21 cellular contexts compared by ENCODE assay signal in the genomic region with DNA sequence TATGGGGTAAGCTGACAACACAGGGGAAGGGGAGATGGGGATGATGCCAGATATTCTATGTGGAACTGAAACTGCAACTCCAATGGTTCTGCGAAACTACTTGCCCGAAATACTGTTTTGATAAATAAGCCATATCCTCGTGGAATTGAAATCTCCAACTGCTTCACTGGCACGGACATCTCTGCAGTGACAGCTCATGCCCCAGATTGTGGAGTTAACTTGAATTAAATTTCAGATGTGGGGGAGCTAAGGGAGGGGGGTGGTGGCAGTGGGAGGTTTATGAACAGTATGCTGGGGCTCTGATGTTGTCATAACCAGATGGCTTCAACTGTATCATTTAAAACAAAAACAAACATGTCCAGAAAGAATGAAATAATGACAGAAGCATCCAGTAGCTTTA. TPM values are rescaled to one million over a fixed set of nuclear protein-coding genes. Genes with fewer than 3 reads are reported as not detected.
DNase-seq lines count a peak whose midpoint lies in the region; ATAC-seq, FAIRE-seq and TF ChIP-seq lines count a peak whose summit lies in the region.
"Had no signal": no experiment of that assay in that cellular context is flagged by ENCODE, and none has a peak within 500 bp of the region (broad histone marks: within the 10 kb centered on the region; RNA-seq: fewer than 3 reads in every experiment).

No MANE protein-coding gene starts in this region.

- peak overlapping the region; percentile 58 for H3K27ac ChIP-seq in HepG2 (ENCODE audit: extremely low read length, insufficient read depth, low read length)
- no peak overlapping the region for H3K27ac ChIP-seq in right lobe of liver
- H3K27ac ChIP-seq in esophagus squamous epithelium, result peak overlapping the region in 3 of 4 donors; percentile 6 to 54 (median 40)
- H3K27ac ChIP-seq: RWPE1 had no signal

- peaks cover 4 to 12% of the 10 kb centered on the region in 2 donors for H3K4me1 Mint-ChIP-seq in stimulated activated naive B cell treated with anti-CD40 and anti-IgM and Interleukin-4, amounts not matched to agents 10 μg/mL and 1 μg/mL and 100 μg/mL, for 72 hours

- H3K27me3 Mint-ChIP-seq in stimulated activated naive B cell treated with anti-CD40 and anti-IgM and Interleukin-4, amounts not matched to agents 10 μg/mL and 1 μg/mL and 100 μg/mL, for 72 hours, result no peaks in the 10 kb centered on the region

- CTCF ChIA-PET in HepG2 (lab: Yijun Ruan, JAX; ENCODE audit: low intra/inter-chr PET ratio, low total read pairs), result no interaction called here

- H4K20me1 ChIP-seq in HepG2 (ENCODE audit: insufficient read depth, low read length), result no peaks in the 10 kb centered on the region

- no peak overlapping the region for H2AFZ ChIP-seq in HepG2 (ENCODE audit: low read length)

- intact Hi-C loops in HepG2 (cut with micrococcal nuclease; ENCODE audit: unreplicated experiment), result loop anchor here (2.0 kb wide), 1 partner anchor 21 kb away; no protein-coding TSS in a partner anchor
- intact Hi-C loops in right lobe of liver (cut with DNase I), result no loop called here
- intact Hi-C loops in esophagus squamous epithelium (cut with DNase I), result no loop called here

- DNase-seq in HepG2 (ENCODE audit: low spot score), result no peak
- no peak for DNase-seq in right lobe of liver
- DNase-seq in esophagus squamous epithelium (lab: John Stamatoyannopoulos, UW), result no peak
- no peak for DNase-seq in stimulated activated naive B cell treated with anti-CD40 and anti-IgM and Interleukin-4, amounts not matched to agents 10 μg/mL and 1 μg/mL and 100 μg/mL, for 72 hours
- DNase-seq in NCI-H146 (lab: John Stamatoyannopoulos, UW), result no peak
- no peak for DNase-seq in D341Med (ENCODE audit: low spot score)
- DNase-seq: GF-D8, MM.1S, NCI-H1105, NCI-H2029, NCI-H2171 treated with DMSO at 0.1 percent for 48 hours, NCI-H82, PC-3 had no signal

- H3K9ac ChIP-seq in HepG2 (ENCODE audit: insufficient read depth, low read depth, low read length), result no peak overlapping the region

- POLR2A ChIA-PET in HepG2 (lab: Yijun Ruan, JAX), result interaction anchor here (1.2 to 1.9 kb wide), 2 partner anchors 80 to 167 kb away, joined by 5 to 6 read pairs; a partner anchor contains a TSS

- H3K4me1 ChIP-seq in HepG2 (ENCODE audit: insufficient read depth, low read length) (peaks cover 48% of the 10 kb centered on the region), right lobe of liver (no peaks in the 10 kb centered on the region), esophagus squamous epithelium (peaks cover 0 to 24% (median 4%) of the 10 kb centered on the region in 3 donors)

- ATAC-seq in HepG2 (no peak), right lobe of liver (no peak), HG03196 (IDR thresholded peaks at IDR 0.05; ENCODE audit: unreplicated experiment) (no peak)
- ATAC-seq in stimulated activated naive B cell treated with anti-CD40 and anti-IgM and Interleukin-4, amounts not matched to agents 10 μg/mL and 1 μg/mL and 100 μg/mL, for 72 hours (replicated peaks), result no peak
- ATAC-seq: PC-3 had no signal

- H3K9me3 ChIP-seq in HepG2 (ENCODE audit: low read length) (no peaks in the 10 kb centered on the region), right lobe of liver (no peaks in the 10 kb centered on the region), esophagus squamous epithelium (no peaks in the 10 kb centered on the region)

- no peaks in the 10 kb centered on the region for H3K27me3 ChIP-seq in HepG2 (ENCODE audit: control insufficient read depth in 1 of 2, insufficient read depth in 2 of 2, low read length in 2 of 2)
- no peaks in the 10 kb centered on the region for H3K27me3 ChIP-seq in right lobe of liver
- no peaks in the 10 kb centered on the region for H3K27me3 ChIP-seq in esophagus squamous epithelium

- in situ Hi-C loops in HepG2 (cut with HindIII; ENCODE audit: extremely low pct_ligation_motif_present, low pct_unique_long_range_greater_than_20kb), result no loop called here

- H3K79me2 ChIP-seq in HepG2 (ENCODE audit: insufficient read depth, low read length), result no peaks in the 10 kb centered on the region

- 96% methylated on average over 4 of the region's 4 CpGs for WGBS in HepG2 (ENCODE audit: low lambda C conversion rate)
- WGBS in right lobe of liver (ENCODE audit: insufficient coverage, low coverage, low lambda C conversion rate, missing lambda C conversion rate), result 67% methylated on average over 4 of the region's 4 CpGs
- 86 to 92% methylated on average over 4 of the region's 4 CpGs for WGBS in esophagus squamous epithelium, 2 donors

- H3K36me3 Mint-ChIP-seq in stimulated activated naive B cell treated with anti-CD40 and anti-IgM and Interleukin-4, amounts not matched to agents 10 μg/mL and 1 μg/mL and 100 μg/mL, for 72 hours, result peaks cover 42 to 58% of the 10 kb centered on the region in 2 donors

- BruUV-seq in HepG2 (replicated peaks; lab: Mats Ljungman, UMichigan), result no TSS peak

- no peak for FAIRE-seq in HepG2 (lab: Jason Lieb, UNC)
- FAIRE-seq: GM12891, GM18507, H1 had no signal

- no peak for TF ChIP-seq EP300 in HepG2 (IDR thresholded peaks at IDR 0.05; ENCODE audit: low read depth in 2 of 2, low read length in 2 of 2)
- TF ChIP-seq EP300 in HepG2 (CRISPR knock-in tag; IDR thresholded peaks at IDR 0.05; ENCODE audit: borderline replicate concordance), result no peak

- no peak overlapping the region for H3K4me3 Mint-ChIP-seq in stimulated activated naive B cell treated with anti-CD40 and anti-IgM and Interleukin-4, amounts not matched to agents 10 μg/mL and 1 μg/mL and 100 μg/mL, for 72 hours
- H3K4me3 Mint-ChIP-seq: CD14-positive monocyte had no signal

- no peak for TF ChIP-seq POLR2A in HepG2 (IDR thresholded peaks at IDR 0.05; ENCODE audit: insufficient read depth in 1 of 2, low read depth in 2 of 2, low read length in 2 of 2)
- TF ChIP-seq POLR2A in right lobe of liver (IDR thresholded peaks at IDR 0.05), result no peak
- TF ChIP-seq POLR2A in esophagus squamous epithelium (IDR thresholded peaks at IDR 0.05), result no peak

- no peak for TF ChIP-seq RAD21 in HepG2 (CRISPR knock-in tag; IDR thresholded peaks at IDR 0.05)

- TF ChIP-seq CTCF in HepG2 (CRISPR knock-in tag; IDR thresholded peaks at IDR 0.05) (no peak), right lobe of liver (IDR thresholded peaks at IDR 0.05) (no peak), esophagus squamous epithelium (IDR thresholded peaks at IDR 0.05) (no peak)

- H3K9me3 Mint-ChIP-seq in stimulated activated naive B cell treated with anti-CD40 and anti-IgM and Interleukin-4, amounts not matched to agents 10 μg/mL and 1 μg/mL and 100 μg/mL, for 72 hours, result no peaks in the 10 kb centered on the region

- peak overlapping the region; percentile 56 for H3K27ac Mint-ChIP-seq in stimulated activated naive B cell treated with anti-CD40 and anti-IgM and Interleukin-4, amounts not matched to agents 10 μg/mL and 1 μg/mL and 100 μg/mL, for 72 hours

- no peak overlapping the region for H3K4me2 ChIP-seq in HepG2 (ENCODE audit: low read depth, low read length)

- H3K4me3 ChIP-seq in HepG2 (replicated peaks in 1 of 3; ENCODE audit: insufficient read depth in 1 of 3, low read depth in 2 of 3, low read length in 3 of 3), result no peak overlapping the region
- no peak overlapping the region for H3K4me3 ChIP-seq in right lobe of liver
- H3K4me3 ChIP-seq in esophagus squamous epithelium, result no peak overlapping the region

- H3K36me3 ChIP-seq in HepG2 (replicated peaks in 1 of 2; ENCODE audit: control insufficient read depth in 1 of 2, insufficient read depth in 2 of 2, low read length in 2 of 2), result peaks cover 12 to 33% of the 10 kb centered on the region in 2 experiments
- H3K36me3 ChIP-seq in right lobe of liver, result peaks cover 0 to 47% (median 4%) of the 10 kb centered on the region in 4 donors
- H3K36me3 ChIP-seq in esophagus squamous epithelium, result peaks cover 10 to 100% (median 20%) of the 10 kb centered on the region in 3 donors

TF ChIP-seq in HepG2, 621 proteins besides CTCF, POLR2A, EP300 and RAD21:
- no peak for TF ChIP-seq GABPB1 (CRISPR knock-in tag; IDR thresholded peaks at IDR 0.05)
- TF ChIP-seq HNRNPK (IDR thresholded peaks at IDR 0.05; ENCODE audit: low read depth, low read length, poor library complexity, severe bottlenecking), result peak; percentile 55
- no peak for TF ChIP-seq ZC3H4 (CRISPR knock-in tag; IDR thresholded peaks at IDR 0.05; ENCODE audit: borderline replicate concordance)

RNA-seq across cellular contexts. Expression of a gene that starts 21.8 kb away (rescaled TPM):
- total RNA-seq in HepG2 (2016; rRNA removed; fragmentation: Illumina TruSeq; extraction: Trizol) (0.04 and 0.08 TPM in 2 replicates), right lobe of liver (under 1 TPM in 5 of 6 experiments, not detected in 1; 0.09 to 0.43 (median 0.21) TPM), esophagus squamous epithelium (1 to 10 TPM in 2 of 4 donors, under 1 TPM in 2; 0.53 to 3.8 (median 1.5) TPM)
- total RNA-seq in HepG2 (2016; cell fraction: cytosol; rRNA removed; fragmentation: Illumina TruSeq; extraction: Trizol; ENCODE audit: low read depth), result not detected in 2 replicates
- 0.10 and 0.11 TPM in 2 replicates for total RNA-seq in HepG2 (2016; cell fraction: insoluble cytoplasmic fraction; rRNA removed; fragmentation: Illumina TruSeq; extraction: Trizol)
- not detected in 2 replicates for total RNA-seq in HepG2 (2016; cell fraction: membrane; rRNA removed; fragmentation: Illumina TruSeq; extraction: Trizol)
- not detected in 2 replicates for total RNA-seq in HepG2 (2016; cell fraction: nucleus; rRNA removed; fragmentation: Illumina TruSeq; extraction: Trizol)
- 0.48 and 0.58 TPM in 2 replicates for polyA plus RNA-seq in HepG2 (2011; rRNA removed)
- 0.31 and 0.54 TPM in 2 replicates for polyA plus RNA-seq in HepG2 (2011; cell fraction: cytosol; rRNA removed)
- polyA plus RNA-seq in HepG2 (2011; cell fraction: nucleus; rRNA removed), result 0.52 and 0.95 TPM in 2 replicates
- polyA plus RNA-seq in HepG2 (2012), result 0.24 and 0.31 TPM in 2 replicates
- polyA plus RNA-seq in HepG2 (2016; cell fraction: cytosol; fragmentation: Illumina TruSeq; extraction: Trizol; ENCODE audit: low read depth), result not detected in 2 replicates
- polyA plus RNA-seq in HepG2 (2016; cell fraction: insoluble cytoplasmic fraction; fragmentation: Illumina TruSeq; extraction: Trizol; ENCODE audit: low read depth), result not detected in 2 replicates
- 0.12 TPM in 1 of 2 replicates, not detected in the other for polyA plus RNA-seq in HepG2 (2016; cell fraction: membrane; fragmentation: Illumina TruSeq; extraction: Trizol; ENCODE audit: low read depth)
- polyA plus RNA-seq in HepG2 (2016; cell fraction: nucleus; fragmentation: Illumina TruSeq; extraction: Trizol; ENCODE audit: insufficient read depth, low read depth), result 0.16 TPM in 1 of 2 replicates, not detected in the other
- polyA minus RNA-seq in HepG2 (2011; rRNA and poly(A)+ RNA removed; ENCODE audit: low replicate concordance), result 0.28 TPM in 1 of 2 replicates, not detected in the other
- polyA minus RNA-seq in HepG2 (2011; cell fraction: cytosol; rRNA and poly(A)+ RNA removed), result not detected in 2 replicates
- 0.26 and 0.50 TPM in 2 replicates for polyA minus RNA-seq in HepG2 (2011; cell fraction: nucleus; rRNA and poly(A)+ RNA removed)
- total RNA-seq: Daoy, NCI-H460 had no signal
- polyA plus RNA-seq: CD14-positive monocyte had no signal

Comparison
In these comparisons a context has a peak if more than half of its experiments do, and no peak if none do; other contexts are left out.
1. H3K27ac ChIP-seq: peak in HepG2 (single experiment) and esophagus squamous epithelium (3 of 4); none in right lobe of liver (0 of 3).